1 cellular context compared by ENCODE assay signal in the genomic region with DNA sequence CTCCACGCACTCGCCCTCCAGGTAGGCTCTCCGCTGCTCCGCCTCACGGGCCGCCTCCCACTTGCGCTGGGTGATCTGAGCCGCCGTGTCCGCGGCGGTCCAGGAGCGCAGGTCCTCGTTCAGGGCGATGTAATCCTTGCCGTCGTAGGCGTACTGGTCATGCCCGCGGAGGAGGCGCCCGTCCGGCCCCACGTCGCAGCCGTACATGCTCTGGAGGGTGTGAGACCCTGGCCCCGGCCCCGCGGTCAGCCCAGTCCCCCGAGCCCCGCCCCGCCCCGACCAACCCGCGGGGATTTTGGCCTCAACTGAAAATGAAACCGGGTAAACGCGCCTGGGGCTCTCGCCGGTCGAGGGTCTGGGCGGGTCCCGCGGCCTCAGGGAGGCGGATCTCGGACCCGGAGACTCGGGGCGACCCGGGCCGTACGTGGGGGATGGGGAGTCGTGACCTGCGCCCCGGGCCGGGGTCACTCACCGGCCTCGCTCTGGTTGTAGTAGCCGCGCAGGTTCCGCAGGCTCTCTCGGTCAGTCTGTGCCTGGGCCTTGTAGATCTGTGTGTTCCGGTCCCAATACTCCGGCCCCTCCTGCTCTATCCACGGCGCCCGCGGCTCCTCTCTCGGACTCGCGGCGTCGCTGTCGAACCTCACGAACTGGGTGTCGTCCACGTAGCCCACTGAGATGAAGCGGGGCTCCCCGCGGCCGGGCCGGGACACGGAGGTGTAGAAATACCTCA.
TF ChIP-seq lines count a peak whose summit lies in the region.

No MANE protein-coding gene starts in this region.

TF ChIP-seq in HepG2, 621 proteins besides CTCF, POLR2A, EP300 and RAD21:
- TF ChIP-seq, protein P1, sequence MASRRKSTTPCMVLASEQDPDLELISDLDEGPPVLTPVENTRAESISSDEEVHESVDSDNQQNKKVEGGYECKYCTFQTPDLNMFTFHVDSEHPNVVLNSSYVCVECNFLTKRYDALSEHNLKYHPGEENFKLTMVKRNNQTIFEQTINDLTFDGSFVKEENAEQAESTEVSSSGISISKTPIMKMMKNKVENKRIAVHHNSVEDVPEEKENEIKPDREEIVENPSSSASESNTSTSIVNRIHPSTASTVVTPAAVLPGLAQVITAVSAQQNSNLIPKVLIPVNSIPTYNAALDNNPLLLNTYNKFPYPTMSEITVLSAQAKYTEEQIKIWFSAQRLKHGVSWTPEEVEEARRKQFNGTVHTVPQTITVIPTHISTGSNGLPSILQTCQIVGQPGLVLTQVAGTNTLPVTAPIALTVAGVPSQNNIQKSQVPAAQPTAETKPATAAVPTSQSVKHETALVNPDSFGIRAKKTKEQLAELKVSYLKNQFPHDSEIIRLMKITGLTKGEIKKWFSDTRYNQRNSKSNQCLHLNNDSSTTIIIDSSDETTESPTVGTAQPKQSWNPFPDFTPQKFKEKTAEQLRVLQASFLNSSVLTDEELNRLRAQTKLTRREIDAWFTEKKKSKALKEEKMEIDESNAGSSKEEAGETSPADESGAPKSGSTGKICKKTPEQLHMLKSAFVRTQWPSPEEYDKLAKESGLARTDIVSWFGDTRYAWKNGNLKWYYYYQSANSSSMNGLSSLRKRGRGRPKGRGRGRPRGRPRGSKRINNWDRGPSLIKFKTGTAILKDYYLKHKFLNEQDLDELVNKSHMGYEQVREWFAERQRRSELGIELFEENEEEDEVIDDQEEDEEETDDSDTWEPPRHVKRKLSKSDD (CRISPR knock-in tag; IDR thresholded peaks at IDR 0.05; ENCODE audit: low read depth), result no peak
- no peak for TF ChIP-seq ZNF788 (CRISPR knock-in tag; IDR thresholded peaks at IDR 0.05; ENCODE audit: borderline replicate concordance)
